In genomic region chr7:81114682-81115081, GRCh38 we compare ENCODE assay signal across 21 cellular contexts.
A peak's percentile ranks its signal among the peaks of the same experiment; 100 is the strongest.
DNase-seq lines count a peak whose midpoint lies in the region; ATAC-seq, FAIRE-seq and TF ChIP-seq lines count a peak whose summit lies in the region.
"Had no signal": no experiment of that assay in that cellular context is flagged by ENCODE, and none has a peak within 500 bp of the region (broad histone marks: within the 10 kb centered on the region; RNA-seq: fewer than 3 reads in every experiment).

No MANE protein-coding gene starts in this region.

- no peak for TF ChIP-seq CTCF in fibroblast of the aortic adventitia (IDR thresholded peaks at IDR 0.05; ENCODE audit: insufficient read depth, low read length)

- H3K4me1 ChIP-seq in ACC112 (ENCODE audit: control insufficient read depth, insufficient read depth, low read length, unreplicated experiment), result peaks cover 34% of the 10 kb centered on the region

- no peaks in the 10 kb centered on the region for H3K79me2 ChIP-seq in ACC112 (ENCODE audit: control insufficient read depth, insufficient read depth, low read length, unreplicated experiment)

- no peaks in the 10 kb centered on the region for H3K27me3 ChIP-seq in ACC112 (ENCODE audit: insufficient read depth, low read length)
- H3K27me3 ChIP-seq: SJCRH30 had no signal

- H3K36me3 ChIP-seq in ACC112 (ENCODE audit: insufficient read depth, low read length), result no peaks in the 10 kb centered on the region
- H3K36me3 ChIP-seq: SJCRH30 had no signal

- DNase-seq in H54 (ENCODE audit: insufficient read length, low spot score) (no peak), RCC 7860 (ENCODE audit: low spot score) (no peak), fibroblast of the aortic adventitia (ENCODE audit: low read depth) (peak; percentile 12), cerebellum (ENCODE audit: low spot score) (no peak), cerebellar cortex (ENCODE audit: low spot score) (no peak), anterior cingulate cortex (lab: John Stamatoyannopoulos, UW) (no peak)
- DNase-seq: C1 segment of cervical spinal cord; CD8-positive, alpha-beta memory T cell; DMS79 treated with DMSO at 0.1 percent for 48 hours; GDM1; KBM-7; NCI-H1436; NCI-H2029; NCI-H345; NCI-H524 treated with DMSO at 0.1 percent for 48 hours; PC-9; SJCRH30 had no signal

- no peak overlapping the region for H3K4me3 ChIP-seq in ACC112 (ENCODE audit: low read depth, low read length)
- H3K4me3 ChIP-seq in fibroblast of the aortic adventitia (ENCODE audit: low read depth, low read length), result no peak overlapping the region
- H3K4me3 ChIP-seq: GM23338, PC-9, SJCRH30 had no signal

- no peak for TF ChIP-seq POLR2A in H54 (IDR thresholded peaks at IDR 0.05; ENCODE audit: low read depth, low read length)

- H3K27ac ChIP-seq in ACC112 (ENCODE audit: low read depth, low read length), result peak overlapping the region; percentile 58
- H3K27ac ChIP-seq: PC-9, SJCRH30 had no signal

- no peak for ATAC-seq in HG02571 (IDR thresholded peaks at IDR 0.05; ENCODE audit: unreplicated experiment)
- ATAC-seq: GM23338, HepG2 had no signal

- peak; percentile 77 for FAIRE-seq in H54 (lab: Jason Lieb, UNC)
- peak; percentile 47 for FAIRE-seq in RCC 7860 (lab: Jason Lieb, UNC)
- FAIRE-seq: HepG2 had no signal

- peak overlapping the region; percentile 14 for H2AFZ ChIP-seq in ACC112 (ENCODE audit: low read length, unreplicated experiment)
- H2AFZ ChIP-seq: PC-9 had no signal
